In the genomic region with DNA sequence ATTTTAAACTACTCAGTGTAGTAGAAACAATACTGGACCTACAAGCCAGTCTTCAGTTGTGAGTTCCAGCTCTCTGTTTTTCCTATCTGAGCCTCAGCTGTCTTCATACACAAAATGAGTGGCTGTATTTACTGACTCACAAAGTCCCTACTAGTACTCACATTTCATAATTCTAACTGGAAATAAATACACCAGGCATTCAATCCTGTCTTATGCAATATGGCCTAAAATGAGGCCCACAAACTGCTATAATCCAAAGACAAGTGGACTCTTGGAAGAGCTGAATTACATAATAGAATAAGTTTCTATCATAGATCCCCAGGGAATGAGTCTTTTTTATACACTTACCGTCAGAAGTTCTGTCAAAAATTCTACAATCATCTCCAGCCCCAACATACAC, we compare ENCODE assay signal across 28 cellular contexts.
"Had no signal": no experiment of that assay in that cellular context is flagged by ENCODE, and none has a peak within 500 bp of the region (broad histone marks: within the 10 kb centered on the region; RNA-seq: fewer than 3 reads in every experiment).

No MANE protein-coding gene starts in this region.

- ATAC-seq: activated CD8-positive, alpha-beta T cell treated with anti-CD3 and anti-CD28 coated beads for 36 hours; activated T-cell treated with anti-CD3 and anti-CD28 coated beads, Interleukin-2, amount 50 U/mL, for 4 hours; activated T-helper 17 cell treated with anti-CD3 and anti-CD28 coated beads, Interleukin-2, amount 50 U/mL, for 72 hours; body of pancreas; effector memory CD8-positive, alpha-beta T cell; foreskin keratinocyte; T-helper 17 cell had no signal

- H3K4me1 ChIP-seq: body of pancreas, foreskin keratinocyte, gastrocnemius medialis had no signal

- H3K9me3 ChIP-seq: body of pancreas, esophagus muscularis mucosa, gastrocnemius medialis had no signal

- H3K36me3 ChIP-seq: esophagus muscularis mucosa, gastrocnemius medialis had no signal

- DNase-seq: activated CD4-positive, alpha-beta T cell treated with anti-CD3 and anti-CD28 coated beads for 48 hours; activated CD4-positive, alpha-beta T cell treated with anti-CD3 and anti-CD28 coated beads, Interleukin-2, amount 50 U/mL, for 1 hour; activated CD4-positive, alpha-beta T cell treated with anti-CD3 and anti-CD28 coated beads, Interleukin-2, amount 50 U/mL, for 48 hours; activated CD4-positive, CD25-positive, alpha-beta regulatory T cell; activated CD4-positive, CD25-positive, alpha-beta regulatory T cell treated with anti-CD3 and anti-CD28 coated beads, Interleukin-2, amount 50 U/mL, for 72 hours; activated CD8-positive, alpha-beta memory T cell treated with anti-CD3 and anti-CD28 coated beads for 24 hours; activated CD8-positive, alpha-beta T cell treated with anti-CD3 and anti-CD28 coated beads for 36 hours; activated effector memory CD4-positive, alpha-beta T cell treated with Interleukin-2 at 50 U/mL for 16 hours; activated gamma-delta T cell treated with Interleukin-2 at 50 U/mL for 16 hours; activated naive CD4-positive, alpha-beta T cell treated with anti-CD3 and anti-CD28 coated beads, Interleukin-2, amount 50 U/mL, for 16 hours; activated naive CD4-positive, alpha-beta T cell treated with Interleukin-2 at 50 U/mL for 16 hours; activated T-cell treated with anti-CD3 and anti-CD28 coated beads, Interleukin-2, amount 50 U/mL, for 4 hours; amniotic stem cell; anterior cingulate cortex; body of pancreas; caudate nucleus; cortex of kidney; dermis blood vessel endothelial cell; effector CD4-positive, alpha-beta T cell; effector memory CD8-positive, alpha-beta T cell; erythroblast; foreskin keratinocyte; gastrocnemius medialis; T-helper 1 cell; T-helper 17 cell; T1000 had no signal

- H3K4me3 ChIP-seq: body of pancreas, esophagus muscularis mucosa, gastrocnemius medialis had no signal

- H3K27me3 ChIP-seq: body of pancreas, esophagus muscularis mucosa, foreskin keratinocyte, gastrocnemius medialis had no signal

- H3K27ac ChIP-seq: body of pancreas, esophagus muscularis mucosa, foreskin keratinocyte, gastrocnemius medialis had no signal
